8 cellular contexts compared by ENCODE assay signal in the genomic region with DNA sequence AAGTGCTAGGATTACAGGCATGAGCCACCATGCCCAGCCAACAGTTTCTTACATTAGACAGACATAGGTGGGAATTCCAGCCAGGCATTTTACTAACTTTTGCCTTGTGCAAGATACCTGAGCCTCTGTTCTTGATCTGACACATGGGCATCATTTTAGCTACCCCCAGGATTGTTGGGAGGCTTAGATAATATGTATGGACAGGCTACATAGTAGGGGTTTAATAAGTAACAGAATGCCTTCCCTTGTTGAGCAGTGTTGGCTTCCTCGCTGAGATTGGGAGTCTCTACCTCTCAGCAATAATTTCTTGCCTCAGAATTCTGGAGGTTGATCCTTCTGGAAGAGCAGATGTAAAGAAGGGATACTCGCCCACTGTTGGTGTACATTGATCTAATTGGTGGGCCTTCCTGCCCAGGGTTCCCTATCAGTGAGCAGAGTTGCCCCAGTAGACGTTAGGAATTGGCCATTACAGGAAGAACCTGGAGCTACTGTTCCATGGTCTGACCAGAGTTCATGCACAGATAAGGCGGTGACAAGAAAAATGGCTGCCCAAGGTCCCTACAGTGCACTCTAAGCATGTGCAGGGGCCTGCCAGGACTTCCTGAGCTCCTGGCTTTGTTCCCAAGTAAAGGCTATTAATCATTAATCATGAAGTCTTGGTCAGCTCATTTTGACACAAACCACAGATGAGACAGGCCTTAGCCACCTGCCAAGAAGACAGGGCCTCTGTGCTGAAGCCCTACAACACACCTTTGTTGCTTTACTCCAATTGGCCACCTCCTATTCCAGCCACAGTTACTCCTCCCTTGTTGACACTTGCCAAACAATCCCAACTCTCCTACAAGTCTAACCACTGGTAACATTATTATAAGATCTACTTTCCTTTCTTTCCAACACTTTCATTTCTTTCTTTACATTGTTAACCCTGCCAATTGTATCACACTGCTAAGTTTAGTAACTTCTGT. TPM values are rescaled to one million over a fixed set of nuclear protein-coding genes. Genes with fewer than 3 reads are reported as not detected.
A peak's percentile ranks its signal among the peaks of the same experiment; 100 is the strongest.
DNase-seq lines count a peak whose midpoint lies in the region; ATAC-seq and TF ChIP-seq lines count a peak whose summit lies in the region.

No MANE protein-coding gene starts in this region.

- in situ Hi-C loops in Caki2 (cut with HindIII; ENCODE audit: low pct_unique_long_range_greater_than_20kb, low sequenced_read_pairs) (no loop called here), KBM-7 (cut with MboI; ENCODE audit: low pct_unique_long_range_greater_than_20kb, low sequenced_read_pairs) (no loop called here)

- peak; percentile 50 for ATAC-seq in HG02798 (IDR thresholded peaks at IDR 0.05; ENCODE audit: poor library complexity, unreplicated experiment)
- ATAC-seq in lower lobe of right lung = peak; percentile 87 to 89

- no peak overlapping the region for H3K4me3 ChIP-seq in lower lobe of right lung
- H3K4me3 ChIP-seq in dorsolateral prefrontal cortex = no peak overlapping the region

- peaks cover 36% of the 10 kb centered on the region for H3K4me1 ChIP-seq in lower lobe of right lung

- DNase-seq in Caki2 (ENCODE audit: low read depth) (peak; percentile 87), amniotic epithelial cell (ENCODE audit: low read depth) (peak; percentile 74), lower lobe of right lung (no peak), KG1 (lab: John Stamatoyannopoulos, UW) (no peak), KBM-7 (no peak), dorsolateral prefrontal cortex (no peak), ecto neural progenitor cell (ENCODE audit: low spot score) (no peak)

- peaks cover 19% of the 10 kb centered on the region for H3K36me3 ChIP-seq in lower lobe of right lung

- intact Hi-C loops in lower lobe of right lung (cut with DNase I) (no loop called here), dorsolateral prefrontal cortex (cut with DNase I) (no loop called here)

- no peaks in the 10 kb centered on the region for H3K27me3 ChIP-seq in lower lobe of right lung (ENCODE audit: low read depth)
- H3K27me3 ChIP-seq in dorsolateral prefrontal cortex = no peaks in the 10 kb centered on the region

- TF ChIP-seq CTCF in lower lobe of right lung (IDR thresholded peaks at IDR 0.05) = no peak
- no peak for TF ChIP-seq CTCF in dorsolateral prefrontal cortex (IDR thresholded peaks at IDR 0.05 in 54 of 56, conservative IDR thresholded peaks at IDR 0.05 in 2 of 56; ENCODE audit: low read depth in 1 of 56, partially characterized antibody in 56 of 56)

- peak overlapping the region; percentile 68 for H3K27ac ChIP-seq in lower lobe of right lung
- no peak overlapping the region for H3K27ac ChIP-seq in dorsolateral prefrontal cortex

- H3K9me3 ChIP-seq in lower lobe of right lung = no peaks in the 10 kb centered on the region

RNA-seq across cellular contexts. Expression of a gene that starts 5.0 kb away (rescaled TPM):
- total RNA-seq in Caki2 (2014; rRNA removed; shearing (Covaris generic); ENCODE audit: low replicate concordance) = not detected in 2 replicates
- total RNA-seq in lower lobe of right lung (21.5 TPM), dorsolateral prefrontal cortex (1 to 10 TPM in 102 of 120 experiments, under 1 TPM in 18; 0.36 to 5.5 (median 1.5) TPM)

RNA-seq across cellular contexts. Expression of a gene that starts 7.3 kb away (rescaled TPM):
- total RNA-seq in Caki2 (2014; rRNA removed; shearing (Covaris generic); ENCODE audit: low replicate concordance) = 19.7 and 36.5 TPM in 2 replicates
- total RNA-seq in lower lobe of right lung = 23.8 TPM
- total RNA-seq in dorsolateral prefrontal cortex = 10 to 100 TPM; 11.2 to 25.9 (median 17.3) TPM

RNA-seq across cellular contexts. Expression of a gene that starts 17.6 kb away (rescaled TPM):
- not detected in 2 replicates for total RNA-seq in Caki2 (2014; rRNA removed; shearing (Covaris generic); ENCODE audit: low replicate concordance)
- not detected for total RNA-seq in lower lobe of right lung
- total RNA-seq in dorsolateral prefrontal cortex = 1 to 10 TPM in 1 of 120 experiments, under 1 TPM in 9, not detected in 110; 0.40 to 1.9 (median 0.58) TPM

RNA-seq across cellular contexts. Expression of a gene that starts 19.2 kb away (rescaled TPM):
- 24.5 and 51.8 TPM in 2 replicates for total RNA-seq in Caki2 (2014; rRNA removed; shearing (Covaris generic); ENCODE audit: low replicate concordance)
- 27.2 TPM for total RNA-seq in lower lobe of right lung
- total RNA-seq in dorsolateral prefrontal cortex = 10 to 100 TPM; 11.3 to 43.7 (median 21.9) TPM

RNA-seq across cellular contexts. Expression of a gene that starts 35.9 kb away (rescaled TPM):
- total RNA-seq in Caki2 (2014; rRNA removed; shearing (Covaris generic); ENCODE audit: low replicate concordance) = 12.7 and 22.6 TPM in 2 replicates
- total RNA-seq in lower lobe of right lung = 54.3 TPM
- total RNA-seq in dorsolateral prefrontal cortex = 100 to 1,000 TPM in 31 of 120 experiments, 10 to 100 TPM in 89; 53.2 to 167 (median 87.2) TPM

Comparison
In these comparisons a context has a peak if more than half of its experiments do, and no peak if none do; other contexts are left out.
1. DNase-seq: peak in Caki2 (single experiment) and amniotic epithelial cell (single experiment); none in lower lobe of right lung (single experiment), KG1 (single experiment), KBM-7 (single experiment), dorsolateral prefrontal cortex (0 of 10) and ecto neural progenitor cell (single experiment).